30 cellular contexts compared by ENCODE assay signal in the genomic region with DNA sequence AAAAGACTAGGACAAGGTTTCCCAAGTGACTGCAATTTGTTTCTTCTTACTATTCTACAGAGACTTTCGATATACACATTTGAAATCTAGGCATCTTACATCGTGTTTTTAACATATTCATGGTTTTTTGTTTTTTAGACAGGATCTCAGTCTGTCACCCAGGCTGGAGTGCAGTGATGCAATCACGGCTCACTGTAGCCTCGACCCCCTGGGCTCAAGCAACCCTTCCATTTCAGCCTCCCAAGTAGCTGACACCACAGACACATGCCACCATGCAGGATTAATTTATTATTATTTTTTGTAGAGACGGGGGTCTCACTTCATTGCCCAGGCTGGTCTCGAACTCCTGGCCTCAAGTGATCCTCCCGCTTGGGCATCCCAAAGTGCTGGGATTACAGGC. TPM values are rescaled to one million over a fixed set of nuclear protein-coding genes. Genes with fewer than 3 reads are reported as not detected.
"Had no signal": no experiment of that assay in that cellular context is flagged by ENCODE, and none has a peak within 500 bp of the region (broad histone marks: within the 10 kb centered on the region; RNA-seq: fewer than 3 reads in every experiment).

No MANE protein-coding gene starts in this region.

- H3K4me3 ChIP-seq: adrenal gland, ascending aorta, esophagus muscularis mucosa, testis, vagina had no signal

- H3K4me1 Mint-ChIP-seq: stimulated activated naive B cell treated with anti-CD40 and anti-IgM and Interleukin-4, amounts not matched to agents 10 μg/mL and 1 μg/mL and 100 μg/mL, for 72 hours had no signal

- H3K36me3 Mint-ChIP-seq: activated naive CD8-positive, alpha-beta T cell; stimulated activated naive B cell treated with anti-CD40 and anti-IgM and Interleukin-4, amounts not matched to agents 10 μg/mL and 1 μg/mL and 100 μg/mL, for 72 hours; type B pancreatic cell had no signal

- H3K4me3 Mint-ChIP-seq: activated naive CD8-positive, alpha-beta T cell; activated T-cell treated with anti-CD3 and anti-CD28 coated beads, Interleukin-2, amount 50 U/mL, for 24 hours; activated T-helper 17 cell treated with anti-CD3 and anti-CD28 coated beads, Interleukin-2, amount 50 U/mL, for 72 hours; nephron progenitor cell; stimulated activated naive B cell treated with anti-CD40 and anti-IgM and Interleukin-4, amounts not matched to agents 10 μg/mL and 1 μg/mL and 100 μg/mL, for 72 hours had no signal

- ATAC-seq: activated T-helper 17 cell treated with anti-CD3 and anti-CD28 coated beads, Interleukin-2, amount 50 U/mL, for 72 hours; left cardiac atrium; sciatic nerve; stimulated activated naive B cell treated with anti-CD40 and anti-IgM and Interleukin-4, amounts not matched to agents 10 μg/mL and 1 μg/mL and 100 μg/mL, for 72 hours had no signal

- H3K27ac Mint-ChIP-seq: activated naive CD8-positive, alpha-beta T cell; activated T-cell treated with anti-CD3 and anti-CD28 coated beads, Interleukin-2, amount 50 U/mL, for 24 hours; activated T-helper 17 cell treated with anti-CD3 and anti-CD28 coated beads, Interleukin-2, amount 50 U/mL, for 72 hours; nephron progenitor cell; stimulated activated naive B cell treated with anti-CD40 and anti-IgM and Interleukin-4, amounts not matched to agents 10 μg/mL and 1 μg/mL and 100 μg/mL, for 72 hours had no signal

- H3K4me2 ChIP-seq: smooth muscle cell had no signal

- H3K4me1 ChIP-seq: ascending aorta, esophagus muscularis mucosa, testis, vagina had no signal

- DNase-seq: activated CD4-positive, alpha-beta T cell treated with anti-CD3 and anti-CD28 coated beads for 1 hour; activated CD4-positive, alpha-beta T cell treated with anti-CD3 and anti-CD28 coated beads, Interleukin-2, amount 50 U/mL, for 1 hour; activated CD8-positive, alpha-beta memory T cell treated with anti-CD3 and anti-CD28 coated beads for 24 hours; activated CD8-positive, alpha-beta memory T cell treated with anti-CD3 and anti-CD28 coated beads, Interleukin-2, amount 50 U/mL, for 4 hours; activated T-cell treated with anti-CD3 and anti-CD28 coated beads, Interleukin-2, amount 50 U/mL, for 24 hours; adrenal gland; central memory CD4-positive, alpha-beta T cell; dermis blood vessel endothelial cell; effector CD8-positive, alpha-beta T cell; hypothalamus; left cardiac atrium; mesenchymal stem cell; nephron progenitor cell; nucleus accumbens; stimulated activated CD4-positive, alpha-beta T cell treated with anti-CD3 and anti-CD28 coated beads, Interleukin-2, amount 100 ng/mL, for 48 hours; stimulated activated CD8-positive, alpha-beta memory T cell treated with anti-CD3 and anti-CD28 coated beads, Interleukin-4, amount 100 ng/mL, for 48 hours; stimulated activated naive B cell treated with anti-CD40 and anti-IgM and Interleukin-4, amounts not matched to agents 10 μg/mL and 1 μg/mL and 100 μg/mL, for 72 hours; testis; WERI-Rb-1 had no signal

- H3K9me3 ChIP-seq: adrenal gland, ascending aorta, esophagus muscularis mucosa, testis, vagina had no signal

- H3K27me3 ChIP-seq: adrenal gland, ascending aorta, brain microvascular endothelial cell, esophagus muscularis mucosa, testis, vagina had no signal

- H3K27ac ChIP-seq: adrenal gland, ascending aorta, brain microvascular endothelial cell, esophagus muscularis mucosa, testis, vagina, WERI-Rb-1 had no signal

- H3K36me3 ChIP-seq: adrenal gland, ascending aorta, brain microvascular endothelial cell, esophagus muscularis mucosa, vagina, WERI-Rb-1 had no signal

- H3K9me3 Mint-ChIP-seq: activated T-cell treated with anti-CD3 and anti-CD28 coated beads, Interleukin-2, amount 50 U/mL, for 24 hours; activated T-helper 17 cell treated with anti-CD3 and anti-CD28 coated beads, Interleukin-2, amount 50 U/mL, for 72 hours; nephron progenitor cell; stimulated activated naive B cell treated with anti-CD40 and anti-IgM and Interleukin-4, amounts not matched to agents 10 μg/mL and 1 μg/mL and 100 μg/mL, for 72 hours; type B pancreatic cell had no signal

- H3K27me3 Mint-ChIP-seq: activated naive CD8-positive, alpha-beta T cell; activated T-cell treated with anti-CD3 and anti-CD28 coated beads, Interleukin-2, amount 50 U/mL, for 24 hours; activated T-helper 17 cell treated with anti-CD3 and anti-CD28 coated beads, Interleukin-2, amount 50 U/mL, for 72 hours had no signal

RNA-seq across cellular contexts. Expression of gene PDZK1, which starts 1.5 kb away (rescaled TPM):
- total RNA-seq: ascending aorta, smooth muscle cell had no signal

RNA-seq across cellular contexts. Expression of gene CD160, which starts 13.7 kb away (rescaled TPM):
- total RNA-seq: activated T-helper 17 cell treated with anti-CD3 and anti-CD28 coated beads, Interleukin-2, amount 50 U/mL, for 72 hours; ascending aorta; dermis blood vessel endothelial cell; frontal cortex; myocyte; smooth muscle cell had no signal
- polyA plus RNA-seq: smooth muscle cell had no signal
